1 cellular context compared by ENCODE assay signal in the genomic region with DNA sequence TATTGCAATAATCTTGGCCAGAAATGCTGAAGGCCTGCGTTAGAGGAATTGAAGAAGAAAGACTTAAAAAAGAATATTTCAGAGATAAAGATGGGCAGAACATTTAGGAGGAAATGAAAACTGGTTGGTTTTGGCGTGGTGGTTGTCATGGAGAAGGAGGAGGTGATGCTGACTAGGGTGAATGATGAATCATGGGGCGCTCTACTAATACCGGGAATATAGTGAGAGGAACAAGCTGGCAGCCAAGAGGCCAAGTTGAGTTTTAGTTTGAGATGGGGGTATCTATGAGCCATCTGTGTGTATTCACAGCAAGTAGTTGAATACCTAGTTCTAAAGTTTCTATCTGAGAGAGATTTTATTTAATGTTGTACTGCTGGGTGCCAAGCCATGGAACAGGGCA.
TF ChIP-seq lines count a peak whose summit lies in the region.

No MANE protein-coding gene starts in this region.

TF ChIP-seq in GM12878, 131 proteins besides CTCF, POLR2A, EP300 and RAD21 (continued from another document):
- TF ChIP-seq ZBTB11 (CRISPR knock-in tag; IDR thresholded peaks at IDR 0.05) (no peak), KLF5 (IDR thresholded peaks at IDR 0.05; ENCODE audit: partially characterized antibody) (no peak), MXI1 (IDR thresholded peaks at IDR 0.05; ENCODE audit: low read depth, low read length) (no peak), SKIL (IDR thresholded peaks at IDR 0.05; ENCODE audit: low read depth, poor library complexity, severe bottlenecking) (no peak)
